In the genomic region with DNA sequence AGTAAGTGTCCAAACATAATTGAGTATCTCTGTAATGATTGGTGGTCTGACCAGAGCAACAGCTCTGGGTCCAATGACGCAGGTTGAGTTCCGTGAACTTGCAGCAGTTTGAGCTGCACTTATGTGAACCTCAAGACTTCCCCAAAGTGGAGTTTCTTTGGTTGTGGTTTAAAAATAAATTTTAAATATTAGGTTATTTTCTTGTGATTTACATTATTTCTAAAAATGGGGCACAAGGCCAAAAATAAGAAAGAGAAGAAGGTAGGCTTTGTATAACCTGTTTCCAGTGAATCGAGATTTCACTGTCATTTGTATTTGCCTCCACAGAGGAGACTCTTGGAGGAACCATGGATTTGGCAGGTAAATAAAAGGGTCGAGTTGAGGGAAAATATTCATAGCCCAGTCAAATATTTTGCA, we compare ENCODE assay signal across 18 cellular contexts.
DNase-seq lines count a peak whose midpoint lies in the region; ATAC-seq and TF ChIP-seq lines count a peak whose summit lies in the region.
"Had no signal": no experiment of that assay in that cellular context is flagged by ENCODE, and none has a peak within 500 bp of the region (broad histone marks: within the 10 kb centered on the region; RNA-seq: fewer than 3 reads in every experiment).

No MANE protein-coding gene starts in this region.

- H3K4me1 ChIP-seq in Peyer's patch, result peaks cover 0 to 4% (median 0%) of the 10 kb centered on the region in 4 donors

- no peaks in the 10 kb centered on the region for H3K27me3 ChIP-seq in Peyer's patch
- H3K27me3 ChIP-seq: MG63, pancreas, upper lobe of left lung had no signal

- peak; percentile 30 for DNase-seq in GM10266 (ENCODE audit: extremely low spot score)
- DNase-seq in Peyer's patch, result peak in 2 of 3 donors; percentile 36 to 57
- no peak for DNase-seq in NCI-H187 treated with DMSO at 0.1 percent for 48 hours (lab: John Stamatoyannopoulos, UW)
- DNase-seq in activated T-helper 2 cell treated with anti-CD3 and anti-CD28 coated beads, Interferon-gamma antibody, Interleukin-2, Interleukin-4, amounts not matched to agents 10 μg/mL and 5 μg/mL and 100 μg/mL, durations not matched to agents 14 hours and 24 hours and 36 hours (ENCODE audit: low spot score), result no peak
- DNase-seq in globus pallidus (ENCODE audit: low spot score), result no peak
- DNase-seq in activated naive CD4-positive, alpha-beta T cell treated with anti-CD3 and anti-CD28 coated beads, Interleukin-2, amount 50 U/mL, for 16 hours, result no peak
- DNase-seq: activated gamma-delta T cell; CD4-positive, alpha-beta memory T cell; cerebellar nuclear complex; endodermal cell; MG63; NCI-H2107; NCI-H774; pancreas; T-helper 17 cell had no signal

- peaks cover 7% of the 10 kb centered on the region for H3K4me1 Mint-ChIP-seq in activated T-helper 2 cell treated with anti-CD3 and anti-CD28 coated beads, Interferon-gamma antibody, Interleukin-2, Interleukin-4, amounts not matched to agents 10 μg/mL and 5 μg/mL and 100 μg/mL, durations not matched to agents 14 hours and 24 hours and 36 hours (ENCODE audit: low read depth)

- no peak overlapping the region for H3K4me3 Mint-ChIP-seq in activated T-helper 2 cell treated with anti-CD3 and anti-CD28 coated beads, Interferon-gamma antibody, Interleukin-2, Interleukin-4, amounts not matched to agents 10 μg/mL and 5 μg/mL and 100 μg/mL, durations not matched to agents 14 hours and 24 hours and 36 hours (ENCODE audit: low read depth)
- H3K4me3 Mint-ChIP-seq: CD4-positive, alpha-beta memory T cell; endodermal cell; T-helper 17 cell had no signal

- H3K9me3 ChIP-seq in Peyer's patch, result no peaks in the 10 kb centered on the region
- H3K9me3 ChIP-seq: MG63, pancreas, upper lobe of left lung had no signal

- H3K27ac Mint-ChIP-seq in activated T-helper 2 cell treated with anti-CD3 and anti-CD28 coated beads, Interferon-gamma antibody, Interleukin-2, Interleukin-4, amounts not matched to agents 10 μg/mL and 5 μg/mL and 100 μg/mL, durations not matched to agents 14 hours and 24 hours and 36 hours, result no peak overlapping the region
- H3K27ac Mint-ChIP-seq: endodermal cell, T-helper 17 cell had no signal

- no peaks in the 10 kb centered on the region for H3K36me3 ChIP-seq in Peyer's patch
- H3K36me3 ChIP-seq: MG63, pancreas, upper lobe of left lung had no signal

- H3K27me3 Mint-ChIP-seq in activated T-helper 2 cell treated with anti-CD3 and anti-CD28 coated beads, Interferon-gamma antibody, Interleukin-2, Interleukin-4, amounts not matched to agents 10 μg/mL and 5 μg/mL and 100 μg/mL, durations not matched to agents 14 hours and 24 hours and 36 hours (ENCODE audit: low read depth), result no peaks in the 10 kb centered on the region
- H3K27me3 Mint-ChIP-seq: CD4-positive, alpha-beta memory T cell; T-helper 17 cell had no signal

- no peak for TF ChIP-seq CTCF in GM10266 (IDR thresholded peaks at IDR 0.05; ENCODE audit: control insufficient read depth, insufficient read depth, low read depth, missing control alignments)
- no peak for TF ChIP-seq CTCF in Peyer's patch (IDR thresholded peaks at IDR 0.05)

- intact Hi-C loops in activated T-helper 2 cell treated with anti-CD3 and anti-CD28 coated beads, Interferon-gamma antibody, Interleukin-2, Interleukin-4, amounts not matched to agents 10 μg/mL and 5 μg/mL and 100 μg/mL, durations not matched to agents 14 hours and 24 hours and 36 hours (cut with micrococcal nuclease), result no loop called here

- ATAC-seq in GM21423 (IDR thresholded peaks at IDR 0.05; ENCODE audit: unreplicated experiment), result peak; percentile 56
- peak; percentile 79 for ATAC-seq in HG03342 (IDR thresholded peaks at IDR 0.05; ENCODE audit: unreplicated experiment)
- ATAC-seq: pancreas, T-helper 17 cell had no signal

- no peaks in the 10 kb centered on the region for H3K36me3 Mint-ChIP-seq in activated T-helper 2 cell treated with anti-CD3 and anti-CD28 coated beads, Interferon-gamma antibody, Interleukin-2, Interleukin-4, amounts not matched to agents 10 μg/mL and 5 μg/mL and 100 μg/mL, durations not matched to agents 14 hours and 24 hours and 36 hours (ENCODE audit: low read depth)
- H3K36me3 Mint-ChIP-seq: CD4-positive, alpha-beta memory T cell had no signal

- no peak overlapping the region for H3K27ac ChIP-seq in Peyer's patch
- H3K27ac ChIP-seq: pancreas, upper lobe of left lung had no signal

- no peak for TF ChIP-seq POLR2A in Peyer's patch (IDR thresholded peaks at IDR 0.05)

- H3K4me3 ChIP-seq in Peyer's patch, result no peak overlapping the region
- H3K4me3 ChIP-seq: MG63, pancreas, upper lobe of left lung had no signal

- H3K9me3 Mint-ChIP-seq in activated T-helper 2 cell treated with anti-CD3 and anti-CD28 coated beads, Interferon-gamma antibody, Interleukin-2, Interleukin-4, amounts not matched to agents 10 μg/mL and 5 μg/mL and 100 μg/mL, durations not matched to agents 14 hours and 24 hours and 36 hours, result no peaks in the 10 kb centered on the region
- H3K9me3 Mint-ChIP-seq: endodermal cell had no signal

Comparison
In these comparisons a context has a peak if more than half of its experiments do, and no peak if none do; other contexts are left out.
1. DNase-seq: peak in GM10266 (single experiment) and Peyer's patch (2 of 3); none in NCI-H187 treated with DMSO at 0.1 percent for 48 hours (single experiment), activated T-helper 2 cell treated with anti-CD3 and anti-CD28 coated beads, Interferon-gamma antibody, Interleukin-2, Interleukin-4, amounts not matched to agents 10 μg/mL and 5 μg/mL and 100 μg/mL, durations not matched to agents 14 hours and 24 hours and 36 hours (single experiment), globus pallidus (single experiment) and activated naive CD4-positive, alpha-beta T cell treated with anti-CD3 and anti-CD28 coated beads, Interleukin-2, amount 50 U/mL, for 16 hours (single experiment).